ENCODE assay signal across 15 cellular contexts in the genomic region with DNA sequence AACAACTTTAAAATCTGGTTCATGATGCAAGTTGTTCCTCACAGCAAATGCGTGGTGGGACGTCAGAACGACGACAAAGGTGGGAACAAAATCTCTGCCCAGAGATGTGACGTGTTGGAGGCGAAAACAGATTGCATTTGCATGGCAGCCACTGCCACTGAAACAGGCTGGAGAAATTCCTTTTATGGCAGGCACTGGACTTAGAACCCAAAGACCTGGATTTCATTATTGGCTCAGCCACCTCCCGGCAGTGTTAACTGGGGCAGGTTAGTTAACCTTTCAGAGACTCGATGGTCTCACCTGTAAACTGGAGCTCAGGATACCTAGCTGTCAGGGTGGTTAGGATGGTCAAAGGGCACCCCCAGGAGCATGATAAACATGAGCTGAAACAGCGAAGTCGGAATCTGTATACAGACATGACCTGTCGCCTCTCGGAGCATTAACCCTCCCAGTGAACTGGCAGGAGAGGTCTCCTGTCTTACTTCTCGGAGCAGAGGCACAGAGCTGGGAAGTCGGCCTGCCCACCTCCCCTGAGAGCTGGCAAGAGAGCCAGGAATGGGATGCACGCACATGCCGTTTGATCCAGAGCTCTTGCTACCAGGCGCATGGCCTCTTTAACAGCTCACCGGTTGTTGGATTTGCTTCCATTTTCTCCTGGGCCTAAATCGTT. TPM values are rescaled to one million over a fixed set of nuclear protein-coding genes. Genes with fewer than 3 reads are reported as not detected.
DNase-seq lines count a peak whose midpoint lies in the region; ATAC-seq and TF ChIP-seq lines count a peak whose summit lies in the region.
"Had no signal": no experiment of that assay in that cellular context is flagged by ENCODE, and none has a peak within 500 bp of the region (broad histone marks: within the 10 kb centered on the region; RNA-seq: fewer than 3 reads in every experiment).

No MANE protein-coding gene starts in this region.

- peaks cover 90% of the 10 kb centered on the region for H3K4me1 Mint-ChIP-seq in nephron progenitor cell

- H3K36me3 Mint-ChIP-seq in nephron progenitor cell (ENCODE audit: low read depth): no peaks in the 10 kb centered on the region
- H3K36me3 Mint-ChIP-seq: activated naive CD8-positive, alpha-beta T cell treated with anti-CD3 and anti-CD28 coated beads for 36 hours; naive thymus-derived CD8-positive, alpha-beta T cell had no signal

- H3K9me3 ChIP-seq in Peyer's patch: no peaks in the 10 kb centered on the region
- H3K9me3 ChIP-seq in testis: no peaks in the 10 kb centered on the region
- H3K9me3 ChIP-seq: BE2C, SK-N-SH had no signal

- H3K27me3 ChIP-seq in Peyer's patch (no peaks in the 10 kb centered on the region), testis (no peaks in the 10 kb centered on the region)
- H3K27me3 ChIP-seq: BE2C had no signal

- peak in 1 of 3 donors; percentile 79 for DNase-seq in Peyer's patch
- DNase-seq in epithelial cell of prostate (ENCODE audit: low read depth, low spot score): no peak
- no peak for DNase-seq in nephron progenitor cell
- DNase-seq in testis: no peak
- DNase-seq in NCI-H446 treated with DMSO at 0.1 percent for 48 hours (lab: John Stamatoyannopoulos, UW): no peak
- DNase-seq in NCI-H1417 treated with DMSO at 0.1 percent for 48 hours (lab: John Stamatoyannopoulos, UW): no peak
- no peak for DNase-seq in NCI-H2171 (lab: John Stamatoyannopoulos, UW)
- DNase-seq: activated naive CD8-positive, alpha-beta T cell treated with anti-CD3 and anti-CD28 coated beads for 36 hours; BE2C; naive thymus-derived CD8-positive, alpha-beta T cell; NCI-H2107; SK-N-SH; WERI-Rb-1 had no signal

- no peak for ATAC-seq in HG02610 (IDR thresholded peaks at IDR 0.05; ENCODE audit: unreplicated experiment)
- ATAC-seq: naive thymus-derived CD8-positive, alpha-beta T cell had no signal

- H3K4me3 Mint-ChIP-seq in nephron progenitor cell: no peak overlapping the region
- H3K4me3 Mint-ChIP-seq: activated naive CD8-positive, alpha-beta T cell treated with anti-CD3 and anti-CD28 coated beads for 36 hours; naive thymus-derived CD8-positive, alpha-beta T cell had no signal

- H3K27ac Mint-ChIP-seq in nephron progenitor cell: peak overlapping the region; percentile 45
- H3K27ac Mint-ChIP-seq: activated naive CD8-positive, alpha-beta T cell treated with anti-CD3 and anti-CD28 coated beads for 36 hours; naive thymus-derived CD8-positive, alpha-beta T cell had no signal

- H3K27ac ChIP-seq in Peyer's patch (peak overlapping the region; percentile 11 to 93 (median 75)), epithelial cell of prostate (peak overlapping the region; percentile 94), testis (peak overlapping the region; percentile 33 to 48)
- H3K27ac ChIP-seq: HL-60, WERI-Rb-1 had no signal

- H3K4me1 ChIP-seq in Peyer's patch (peaks cover 0 to 51% (median 5%) of the 10 kb centered on the region in 4 donors), testis (peaks cover 48% of the 10 kb centered on the region)

- H3K4me3 ChIP-seq in Peyer's patch: no peak overlapping the region
- H3K4me3 ChIP-seq in testis: no peak overlapping the region

- H3K36me3 ChIP-seq in Peyer's patch (no peaks in the 10 kb centered on the region), testis (ENCODE audit: low read depth, missing control alignments) (no peaks in the 10 kb centered on the region)
- H3K36me3 ChIP-seq: BE2C, WERI-Rb-1 had no signal

- peak in 3 of 6 experiments; percentile 6 to 40 (median 22) for TF ChIP-seq CTCF in Peyer's patch (IDR thresholded peaks at IDR 0.05)
- TF ChIP-seq CTCF in nephron progenitor cell (IDR thresholded peaks at IDR 0.05): no peak
- TF ChIP-seq CTCF in testis (IDR thresholded peaks at IDR 0.05): no peak

- 77 to 83% methylated on average over 19 of the region's 19 CpGs for WGBS in testis, 2 donors

- H3K27me3 Mint-ChIP-seq in nephron progenitor cell (ENCODE audit: low read depth, poor library complexity): peaks cover 16% of the 10 kb centered on the region
- H3K27me3 Mint-ChIP-seq: activated naive CD8-positive, alpha-beta T cell treated with anti-CD3 and anti-CD28 coated beads for 36 hours had no signal

- intact Hi-C loops in testis (cut with DNase I; ENCODE audit: low total_unique reads): loop anchor here (5.0 kb wide), 1 partner anchor 184 kb away; no protein-coding TSS in a partner anchor

- TF ChIP-seq POLR2A in Peyer's patch (IDR thresholded peaks at IDR 0.05) (no peak), testis (IDR thresholded peaks at IDR 0.05) (no peak)

- no peaks in the 10 kb centered on the region for H3K9me3 Mint-ChIP-seq in nephron progenitor cell
- H3K9me3 Mint-ChIP-seq: activated naive CD8-positive, alpha-beta T cell treated with anti-CD3 and anti-CD28 coated beads for 36 hours; naive thymus-derived CD8-positive, alpha-beta T cell had no signal

RNA-seq across cellular contexts. Expression of a gene that starts 59.2 kb away (rescaled TPM):
- total RNA-seq in Peyer's patch (10 to 100 TPM; 19.3 to 52.0 (median 36.3) TPM), testis (10 to 100 TPM; 29.5 to 39.8 TPM)
- polyA plus RNA-seq in testis (ENCODE audit: insufficient read depth, low read depth, low replicate concordance): 31.3 TPM

Comparison
In these comparisons a context has a peak if more than half of its experiments do, and no peak if none do; other contexts are left out.
1. H3K27ac ChIP-seq: peak in every context shown above with its lines; median percentile 94 in epithelial cell of prostate; 75 in Peyer's patch; 40 in testis.